Comparison of ENCODE assay signal across 13 cellular contexts in genomic region chr1:231232870-231233734, GRCh38. TPM values are rescaled to one million over a fixed set of nuclear protein-coding genes. Genes with fewer than 3 reads are reported as not detected.
DNase-seq lines count a peak whose midpoint lies in the region; ATAC-seq lines count a peak whose summit lies in the region.
"Had no signal": no experiment of that assay in that cellular context is flagged by ENCODE, and none has a peak within 500 bp of the region (broad histone marks: within the 10 kb centered on the region; RNA-seq: fewer than 3 reads in every experiment).

No MANE protein-coding gene starts in this region.

- no peaks in the 10 kb centered on the region for H3K27me3 ChIP-seq in right cardiac atrium (ENCODE audit: control insufficient read depth, insufficient read depth)

- H3K9me3 Mint-ChIP-seq in naive B cell, result no peaks in the 10 kb centered on the region
- H3K9me3 Mint-ChIP-seq: activated naive CD4-positive, alpha-beta T cell treated with anti-CD3 and anti-CD28 coated beads, Interleukin-2, amount 50 U/mL, for 72 hours had no signal

- no peaks in the 10 kb centered on the region for H3K27me3 Mint-ChIP-seq in naive B cell

- no peaks in the 10 kb centered on the region for H3K9me3 ChIP-seq in right cardiac atrium (ENCODE audit: control insufficient read depth, low read length)
- H3K9me3 ChIP-seq: HAP-1 had no signal

- ATAC-seq in GM18517 (IDR thresholded peaks at IDR 0.05; ENCODE audit: unreplicated experiment) (peak; percentile 73), GM21825 (IDR thresholded peaks at IDR 0.05; ENCODE audit: unreplicated experiment) (peak; percentile 78), naive B cell (ENCODE audit: low read depth in 2 of 2) (peak; percentile 100), HG03378 (IDR thresholded peaks at IDR 0.05; ENCODE audit: unreplicated experiment) (no peak), right cardiac atrium (no peak)
- ATAC-seq: activated naive CD4-positive, alpha-beta T cell treated with anti-CD3 and anti-CD28 coated beads, Interleukin-2, amount 50 U/mL, for 72 hours had no signal

- WGBS in right cardiac atrium, result 93% methylated on average over 14 of the region's 14 CpGs

- H3K36me3 Mint-ChIP-seq in naive B cell, result peaks cover 13 to 17% of the 10 kb centered on the region in 2 donors

- DNase-seq in Kasumi-1 (lab: John Stamatoyannopoulos, UW) (peak; percentile 29 to 38), naive B cell (peak; percentile 51), NCI-H2107 treated with DMSO at 0.1 percent for 48 hours (lab: John Stamatoyannopoulos, UW; ENCODE audit: unreplicated experiment) (no peak), RKO (ENCODE audit: low spot score) (no peak), right cardiac atrium (no peak)
- DNase-seq: NCI-H1105 treated with DMSO at 0.1 percent for 48 hours, T-helper 9 cell had no signal

- no peak overlapping the region for H3K27ac ChIP-seq in right cardiac atrium (ENCODE audit: low read length)

- H3K4me1 ChIP-seq in right cardiac atrium (ENCODE audit: control insufficient read depth, insufficient read depth, low read length), result no peaks in the 10 kb centered on the region

- H3K4me1 Mint-ChIP-seq in naive B cell, result peaks cover 36 to 55% (median 53%) of the 10 kb centered on the region in 3 donors

- no peak overlapping the region for H3K4me3 ChIP-seq in right cardiac atrium (ENCODE audit: low read length)
- H3K4me3 ChIP-seq: HAP-1, lung had no signal

- H3K4me3 Mint-ChIP-seq in naive B cell, result peak overlapping the region in 7 of 8 donors; percentile 1 to 69 (median 38)

- peak overlapping the region in 4 of 6 donors; percentile 9 to 83 (median 54) for H3K27ac Mint-ChIP-seq in naive B cell

- intact Hi-C loops in right cardiac atrium (cut with DNase I), result no loop called here

RNA-seq across cellular contexts. Expression of gene GNPAT, which starts 7.9 kb away (rescaled TPM):
- 10 to 100 TPM; 30.7 to 42.0 (median 38.0) TPM for polyA plus RNA-seq in naive B cell (ENCODE audit: low read depth in 6 of 6)
- total RNA-seq in right cardiac atrium, result 10 to 100 TPM; 48.6 to 55.6 (median 50.3) TPM
- polyA plus RNA-seq in right cardiac atrium, result 46.7 TPM

Comparison
In these comparisons a context has a peak if more than half of its experiments do, and no peak if none do; other contexts are left out.
1. ATAC-seq: peak in GM18517 (single experiment), GM21825 (single experiment) and naive B cell (2 of 2); none in HG03378 (single experiment) and right cardiac atrium (0 of 2).
2. DNase-seq: peak in Kasumi-1 (2 of 2) and naive B cell (single experiment); none in NCI-H2107 treated with DMSO at 0.1 percent for 48 hours (single experiment), RKO (single experiment) and right cardiac atrium (0 of 3).